Comparison of ENCODE assay signal across 20 cellular contexts in genomic region chr5:179288809-179289185, GRCh38. TPM values are rescaled to one million over a fixed set of nuclear protein-coding genes. Genes with fewer than 3 reads are reported as not detected.
DNase-seq lines count a peak whose midpoint lies in the region; ATAC-seq and TF ChIP-seq lines count a peak whose summit lies in the region.
"Had no signal": no experiment of that assay in that cellular context is flagged by ENCODE, and none has a peak within 500 bp of the region (broad histone marks: within the 10 kb centered on the region; RNA-seq: fewer than 3 reads in every experiment).

No MANE protein-coding gene starts in this region.

- H3K27ac ChIP-seq in heart right ventricle = peak overlapping the region in 3 of 10 donors; percentile 9 to 78 (median 64)
- no peak overlapping the region for H3K27ac ChIP-seq in right cardiac atrium (ENCODE audit: low read length)
- peak overlapping the region; percentile 79 to 81 for H3K27ac ChIP-seq in tibial artery
- H3K27ac ChIP-seq in upper lobe of left lung = no peak overlapping the region
- H3K27ac ChIP-seq: C4-2B had no signal

- no peak for TF ChIP-seq CTCF in heart right ventricle (IDR thresholded peaks at IDR 0.05)
- TF ChIP-seq CTCF in tibial artery (IDR thresholded peaks at IDR 0.05) = no peak
- no peak for TF ChIP-seq CTCF in upper lobe of left lung (IDR thresholded peaks at IDR 0.05)

- TF ChIP-seq EP300 in upper lobe of left lung (IDR thresholded peaks at IDR 0.05) = no peak

- DNase-seq in Right ventricle myocardium inferior (ENCODE audit: missing footprints) = peak; percentile 65
- DNase-seq in heart right ventricle = no peak
- peak in 2 of 3 donors; percentile 9 to 54 for DNase-seq in right cardiac atrium
- peak; percentile 55 for DNase-seq in posterior vena cava (ENCODE audit: low spot score)
- DNase-seq in tibial artery = no peak
- DNase-seq in NCI-H82 treated with DMSO at 0.1 percent for 48 hours (lab: John Stamatoyannopoulos, UW; ENCODE audit: unreplicated experiment) = no peak
- DNase-seq in upper lobe of left lung = no peak
- DNase-seq: 8988T, COR-L47, DMS153, EL, NCI-H1417, NCI-H2029, NCI-H524 had no signal

- ATAC-seq in Right ventricle myocardium inferior (no peak), heart right ventricle (no peak), right cardiac atrium (no peak), GM18861 (IDR thresholded peaks at IDR 0.05; ENCODE audit: unreplicated experiment) (no peak), upper lobe of left lung (ENCODE audit: low FRiP score in 2 of 2) (no peak)
- ATAC-seq: HCT116 had no signal

- H3K4me3 ChIP-seq in heart right ventricle (no peak overlapping the region), right cardiac atrium (ENCODE audit: low read length) (no peak overlapping the region), tibial artery (no peak overlapping the region), upper lobe of left lung (no peak overlapping the region)

- intact Hi-C loops in Right ventricle myocardium inferior (cut with DNase I) = no loop called here
- intact Hi-C loops in heart right ventricle (cut with DNase I) = no loop called here
- intact Hi-C loops in right cardiac atrium (cut with DNase I) = no loop called here
- intact Hi-C loops in posterior vena cava (cut with DNase I) = no loop called here
- intact Hi-C loops in tibial artery (cut with DNase I; ENCODE audit: low total_unique reads) = no loop called here

- no peak for TF ChIP-seq POLR2A in upper lobe of left lung (IDR thresholded peaks at IDR 0.05)

- H3K9me3 ChIP-seq in heart right ventricle = no peaks in the 10 kb centered on the region
- H3K9me3 ChIP-seq in right cardiac atrium (ENCODE audit: control insufficient read depth, low read length) = no peaks in the 10 kb centered on the region
- no peaks in the 10 kb centered on the region for H3K9me3 ChIP-seq in tibial artery
- no peaks in the 10 kb centered on the region for H3K9me3 ChIP-seq in upper lobe of left lung

- 92 to 96% methylated on average over 11 of the region's 11 CpGs for WGBS in heart right ventricle, 2 donors
- WGBS in right cardiac atrium = 92% methylated on average over 11 of the region's 11 CpGs
- WGBS in upper lobe of left lung, 2 donors = 90 to 93% methylated on average over 3 to 11 of the region's 11 CpGs

- H3K36me3 ChIP-seq in heart right ventricle (no peaks in the 10 kb centered on the region), tibial artery (no peaks in the 10 kb centered on the region), upper lobe of left lung (no peaks in the 10 kb centered on the region)

- no peaks in the 10 kb centered on the region for H3K27me3 ChIP-seq in heart right ventricle
- H3K27me3 ChIP-seq in right cardiac atrium (ENCODE audit: control insufficient read depth, insufficient read depth) = no peaks in the 10 kb centered on the region
- H3K27me3 ChIP-seq in tibial artery = no peaks in the 10 kb centered on the region
- H3K27me3 ChIP-seq in upper lobe of left lung = no peaks in the 10 kb centered on the region

- peaks cover 0 to 43% (median 25%) of the 10 kb centered on the region in 9 donors for H3K4me1 ChIP-seq in heart right ventricle
- peaks cover 2% of the 10 kb centered on the region for H3K4me1 ChIP-seq in right cardiac atrium (ENCODE audit: control insufficient read depth, insufficient read depth, low read length)
- peaks cover 5 to 61% (median 47%) of the 10 kb centered on the region in 4 donors for H3K4me1 ChIP-seq in tibial artery
- H3K4me1 ChIP-seq in upper lobe of left lung = peaks cover 0 to 8% (median 0%) of the 10 kb centered on the region in 4 donors

RNA-seq across cellular contexts. Expression of gene ADAMTS2, which starts 56.5 kb away (rescaled TPM):
- 3.7 TPM for total RNA-seq in Right ventricle myocardium inferior
- 10 to 100 TPM in 1 of 10 donors, 1 to 10 TPM in 9; 1.7 to 13.5 (median 3.0) TPM for total RNA-seq in heart right ventricle
- 1 to 10 TPM; 5.0 to 7.3 TPM for polyA plus RNA-seq in heart right ventricle
- total RNA-seq in right cardiac atrium = 10 to 100 TPM; 11.9 to 23.2 (median 18.0) TPM
- 7.0 TPM for polyA plus RNA-seq in right cardiac atrium
- 10 to 100 TPM; 27.1 to 62.0 TPM for total RNA-seq in posterior vena cava
- total RNA-seq in upper lobe of left lung = 100 to 1,000 TPM in 1 of 6 donors, 10 to 100 TPM in 5; 10.0 to 114 (median 25.7) TPM
- total RNA-seq: HT-29, OCI-LY7 had no signal
- polyA plus RNA-seq: IgD-negative memory B cell had no signal

Comparison
In these comparisons a context has a peak if more than half of its experiments do, and no peak if none do; other contexts are left out.
1. DNase-seq: peak in Right ventricle myocardium inferior (single experiment), right cardiac atrium (2 of 3) and posterior vena cava (single experiment); none in heart right ventricle (0 of 2), tibial artery (0 of 2), NCI-H82 treated with DMSO at 0.1 percent for 48 hours (single experiment) and upper lobe of left lung (0 of 2).
2. H3K27ac ChIP-seq: peak in tibial artery (2 of 2); none in right cardiac atrium (single experiment) and upper lobe of left lung (0 of 4).